9 cellular contexts compared by ENCODE assay signal in genomic region chr22:23305321-23305910, GRCh38.
A peak's percentile ranks its signal among the peaks of the same experiment; 100 is the strongest.
DNase-seq lines count a peak whose midpoint lies in the region; ATAC-seq lines count a peak whose summit lies in the region.
"Had no signal": no experiment of that assay in that cellular context is flagged by ENCODE, and none has a peak within 500 bp of the region (broad histone marks: within the 10 kb centered on the region; RNA-seq: fewer than 3 reads in every experiment).

No MANE protein-coding gene starts in this region.

- H3K36me3 ChIP-seq in esophagus (ENCODE audit: control insufficient read depth in 2 of 2, insufficient read depth in 2 of 2, low read length in 1 of 2) (peaks cover 10 to 25% of the 10 kb centered on the region in 2 donors), aorta (ENCODE audit: control insufficient read depth in 1 of 2, insufficient read depth in 2 of 2, low read length in 1 of 2) (no peaks in the 10 kb centered on the region)
- peaks cover 6% of the 10 kb centered on the region for H3K36me3 ChIP-seq in CD8-positive, alpha-beta memory T cell (ENCODE audit: insufficient read depth, low read length)

- no peaks in the 10 kb centered on the region for H3K4me1 Mint-ChIP-seq in activated naive CD8-positive, alpha-beta T cell treated with anti-CD3 and anti-CD28 coated beads, Interleukin-2, amount 10 ng/mL, durations not matched to agents 7 days and 5 days
- H3K4me1 Mint-ChIP-seq in activated naive CD8-positive, alpha-beta T cell treated with anti-CD3 and anti-CD28 coated beads, Interleukin-2, amount 50 U/mL, for 24 hours, result no peaks in the 10 kb centered on the region
- peaks cover 0 to 4% (median 0%) of the 10 kb centered on the region in 3 donors for H3K4me1 Mint-ChIP-seq in CD8-positive, alpha-beta memory T cell

- H3K4me3 Mint-ChIP-seq in activated naive CD8-positive, alpha-beta T cell treated with anti-CD3 and anti-CD28 coated beads, Interleukin-2, amount 10 ng/mL, durations not matched to agents 7 days and 5 days, result no peak overlapping the region
- H3K4me3 Mint-ChIP-seq in activated naive CD8-positive, alpha-beta T cell treated with anti-CD3 and anti-CD28 coated beads, Interleukin-2, amount 50 U/mL, for 24 hours, result no peak overlapping the region
- no peak overlapping the region for H3K4me3 Mint-ChIP-seq in CD8-positive, alpha-beta memory T cell

- no peak overlapping the region for H3K27ac Mint-ChIP-seq in activated naive CD8-positive, alpha-beta T cell treated with anti-CD3 and anti-CD28 coated beads, Interleukin-2, amount 10 ng/mL, durations not matched to agents 7 days and 5 days
- H3K27ac Mint-ChIP-seq in activated naive CD8-positive, alpha-beta T cell treated with anti-CD3 and anti-CD28 coated beads, Interleukin-2, amount 50 U/mL, for 24 hours, result no peak overlapping the region
- peak overlapping the region in 1 of 8 donors; percentile 65 for H3K27ac Mint-ChIP-seq in CD8-positive, alpha-beta memory T cell

- ATAC-seq in activated naive CD8-positive, alpha-beta T cell treated with anti-CD3 and anti-CD28 coated beads, Interleukin-2, amount 10 ng/mL, durations not matched to agents 7 days and 5 days (ENCODE audit: low read depth), result no peak
- no peak for ATAC-seq in activated naive CD8-positive, alpha-beta T cell treated with anti-CD3 and anti-CD28 coated beads, Interleukin-2, amount 50 U/mL, for 24 hours
- peak; percentile 47 for ATAC-seq in aorta (ENCODE audit: low FRiP score)
- ATAC-seq: A549 had no signal

- H3K4me3 ChIP-seq in esophagus (ENCODE audit: low read depth in 1 of 2, low read length in 2 of 2) (no peak overlapping the region), aorta (ENCODE audit: low read length in 2 of 2) (no peak overlapping the region)
- no peak overlapping the region for H3K4me3 ChIP-seq in CD8-positive, alpha-beta memory T cell (ENCODE audit: low read length)
- H3K4me3 ChIP-seq: A549 had no signal

- CTCF ChIA-PET in CD8-positive, alpha-beta memory T cell (lab: Charles Lee), result no interaction called here

- H3K4me1 ChIP-seq in esophagus (ENCODE audit: control insufficient read depth in 2 of 2, insufficient read depth in 2 of 2, low read length in 1 of 2), result peaks cover 2% of the 10 kb centered on the region in 2 donors
- no peaks in the 10 kb centered on the region for H3K4me1 ChIP-seq in aorta (ENCODE audit: control insufficient read depth in 1 of 2, insufficient read depth in 2 of 2, low read length in 2 of 2)
- H3K4me1 ChIP-seq in CD8-positive, alpha-beta memory T cell (ENCODE audit: insufficient read depth, low read length), result no peaks in the 10 kb centered on the region
- H3K4me1 ChIP-seq: A549 had no signal

- H3K27ac ChIP-seq in esophagus (ENCODE audit: low read depth in 2 of 2, low read length in 1 of 2), result peak overlapping the region; percentile 78 to 93
- H3K27ac ChIP-seq in aorta (ENCODE audit: low read depth in 1 of 2, low read length in 2 of 2), result peak overlapping the region in 1 of 2 donors; percentile 81
- no peak overlapping the region for H3K27ac ChIP-seq in CD8-positive, alpha-beta memory T cell (ENCODE audit: low read depth, low read length)
- H3K27ac ChIP-seq: A549 had no signal

- DNase-seq in activated naive CD8-positive, alpha-beta T cell treated with anti-CD3 and anti-CD28 coated beads, Interleukin-2, amount 10 ng/mL, durations not matched to agents 7 days and 5 days, result peak; percentile 20
- no peak for DNase-seq in activated naive CD8-positive, alpha-beta T cell treated with anti-CD3 and anti-CD28 coated beads, Interleukin-2, amount 50 U/mL, for 24 hours
- peak; percentile 24 for DNase-seq in myocyte (ENCODE audit: low read depth)
- DNase-seq in aorta, result peak; percentile 62 to 79
- DNase-seq in CD8-positive, alpha-beta memory T cell, result no peak
- DNase-seq in hippocampal formation (lab: John Stamatoyannopoulos, UW), result no peak
- no peak for DNase-seq in islet precursor cell

- 65 to 76% methylated on average over 9 of the region's 9 CpGs for WGBS in esophagus, 2 donors
- WGBS in aorta, 2 donors, result 39 to 60% methylated on average over 9 of the region's 9 CpGs

- no peaks in the 10 kb centered on the region for H3K27me3 Mint-ChIP-seq in activated naive CD8-positive, alpha-beta T cell treated with anti-CD3 and anti-CD28 coated beads, Interleukin-2, amount 10 ng/mL, durations not matched to agents 7 days and 5 days
- H3K27me3 Mint-ChIP-seq in activated naive CD8-positive, alpha-beta T cell treated with anti-CD3 and anti-CD28 coated beads, Interleukin-2, amount 50 U/mL, for 24 hours, result no peaks in the 10 kb centered on the region
- H3K27me3 Mint-ChIP-seq in CD8-positive, alpha-beta memory T cell, result no peaks in the 10 kb centered on the region

- no peaks in the 10 kb centered on the region for H3K9me3 Mint-ChIP-seq in activated naive CD8-positive, alpha-beta T cell treated with anti-CD3 and anti-CD28 coated beads, Interleukin-2, amount 10 ng/mL, durations not matched to agents 7 days and 5 days
- H3K9me3 Mint-ChIP-seq in activated naive CD8-positive, alpha-beta T cell treated with anti-CD3 and anti-CD28 coated beads, Interleukin-2, amount 50 U/mL, for 24 hours, result no peaks in the 10 kb centered on the region
- no peaks in the 10 kb centered on the region for H3K9me3 Mint-ChIP-seq in CD8-positive, alpha-beta memory T cell

- H3K9me3 ChIP-seq in esophagus (ENCODE audit: control insufficient read depth in 2 of 2, insufficient read depth in 1 of 2, low read depth in 1 of 2, low read length in 1 of 2), result no peaks in the 10 kb centered on the region
- no peaks in the 10 kb centered on the region for H3K9me3 ChIP-seq in aorta (ENCODE audit: control insufficient read depth, low read length)
- no peaks in the 10 kb centered on the region for H3K9me3 ChIP-seq in CD8-positive, alpha-beta memory T cell (ENCODE audit: low read length)
- H3K9me3 ChIP-seq: A549 had no signal

- H3K36me3 Mint-ChIP-seq in activated naive CD8-positive, alpha-beta T cell treated with anti-CD3 and anti-CD28 coated beads, Interleukin-2, amount 10 ng/mL, durations not matched to agents 7 days and 5 days, result peaks cover 2% of the 10 kb centered on the region
- H3K36me3 Mint-ChIP-seq in activated naive CD8-positive, alpha-beta T cell treated with anti-CD3 and anti-CD28 coated beads, Interleukin-2, amount 50 U/mL, for 24 hours (ENCODE audit: low read depth), result peaks cover 7% of the 10 kb centered on the region
- H3K36me3 Mint-ChIP-seq in CD8-positive, alpha-beta memory T cell, result peaks cover 0 to 45% (median 7%) of the 10 kb centered on the region in 3 donors

- intact Hi-C loops in aorta (cut with DNase I), result no loop called here

- POLR2A ChIA-PET in activated naive CD8-positive, alpha-beta T cell treated with anti-CD3 and anti-CD28 coated beads, Interleukin-2, amount 10 ng/mL, durations not matched to agents 7 days and 5 days (lab: Charles Lee), result no interaction called here
- POLR2A ChIA-PET in CD8-positive, alpha-beta memory T cell (lab: Charles Lee), result no interaction called here

- no peaks in the 10 kb centered on the region for H3K27me3 ChIP-seq in esophagus (ENCODE audit: control insufficient read depth in 1 of 2, insufficient read depth in 2 of 2, low read length in 2 of 2)
- no peaks in the 10 kb centered on the region for H3K27me3 ChIP-seq in aorta (ENCODE audit: control insufficient read depth in 1 of 2, insufficient read depth in 2 of 2, low read length in 1 of 2)
- H3K27me3 ChIP-seq in CD8-positive, alpha-beta memory T cell (ENCODE audit: insufficient read depth, low read length, poor library complexity, severe bottlenecking), result no peaks in the 10 kb centered on the region

Comparison
In these comparisons a context has a peak if more than half of its experiments do, and no peak if none do; other contexts are left out.
1. DNase-seq: peak in activated naive CD8-positive, alpha-beta T cell treated with anti-CD3 and anti-CD28 coated beads, Interleukin-2, amount 10 ng/mL, durations not matched to agents 7 days and 5 days (single experiment), myocyte (single experiment) and aorta (2 of 2); none in activated naive CD8-positive, alpha-beta T cell treated with anti-CD3 and anti-CD28 coated beads, Interleukin-2, amount 50 U/mL, for 24 hours (single experiment), CD8-positive, alpha-beta memory T cell (0 of 5), hippocampal formation (0 of 2) and islet precursor cell (single experiment).